ENCODE assay signal across 22 cellular contexts in the genomic region with DNA sequence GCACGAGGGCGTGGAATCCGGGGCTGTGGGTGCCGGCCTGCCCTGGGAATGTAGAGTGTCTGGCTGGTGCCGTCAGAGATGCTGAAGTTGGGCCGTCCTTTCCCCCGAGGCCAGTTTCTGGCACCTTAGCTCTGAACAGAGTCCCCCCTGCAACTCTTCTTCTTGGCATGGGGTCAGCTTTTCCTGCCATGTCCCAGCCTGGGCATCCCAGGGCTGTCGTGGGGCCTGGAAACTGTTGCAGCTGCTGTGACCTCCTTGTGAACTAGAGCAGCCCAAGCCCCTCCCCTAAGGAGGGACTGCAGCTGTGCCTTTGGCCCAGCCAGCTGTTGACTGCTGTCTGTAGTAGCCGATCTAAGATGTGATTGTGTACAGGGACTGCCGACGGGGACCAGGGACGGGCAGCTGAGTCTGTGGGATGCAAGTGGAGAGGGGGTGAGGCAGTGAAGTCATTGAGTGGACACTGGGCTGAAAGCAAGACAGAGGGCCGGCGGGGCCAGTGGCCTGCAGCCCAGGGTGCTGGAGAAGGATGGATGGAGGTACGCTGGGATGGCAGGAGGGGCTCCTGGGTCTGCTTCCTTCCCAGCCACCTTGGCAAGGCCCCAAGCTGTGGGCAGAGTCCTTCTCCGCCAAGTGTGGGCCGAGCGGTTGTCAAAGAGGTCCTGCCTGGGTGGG. TPM values are rescaled to one million over a fixed set of nuclear protein-coding genes. Genes with fewer than 3 reads are reported as not detected.
DNase-seq lines count a peak whose midpoint lies in the region; ATAC-seq and TF ChIP-seq lines count a peak whose summit lies in the region.
"Had no signal": no experiment of that assay in that cellular context is flagged by ENCODE, and none has a peak within 500 bp of the region (broad histone marks: within the 10 kb centered on the region; RNA-seq: fewer than 3 reads in every experiment).

No MANE protein-coding gene starts in this region.

- H3F3A ChIP-seq in SK-N-SH (replicated peaks; ENCODE audit: insufficient read depth) = no peaks in the 10 kb centered on the region
- H3F3A ChIP-seq in PC-9 (ENCODE audit: insufficient read depth, low read depth) = no peaks in the 10 kb centered on the region

- H2AFZ ChIP-seq in SK-N-SH (ENCODE audit: low read depth) (no peak overlapping the region), PC-9 (no peak overlapping the region)

- no peaks in the 10 kb centered on the region for H3K9me3 Mint-ChIP-seq in stimulated activated effector memory CD8-positive, alpha-beta T cell treated with anti-CD3 and anti-CD28 coated beads, Interleukin-12 subunit alpha, Interleukin-12 subunit beta, amount 100 ng/mL, for 72 hours
- H3K9me3 Mint-ChIP-seq: activated naive CD4-positive, alpha-beta T cell treated with anti-CD3 and anti-CD28 coated beads, Interleukin-2, amount 50 U/mL, for 24 hours; activated T-cell treated with anti-CD3 and anti-CD28 coated beads, Interleukin-2, amount 50 U/mL, for 4 hours; brain; H9; neural crest cell; stimulated activated naive CD8-positive, alpha-beta T cell treated with anti-CD3 and anti-CD28 coated beads, Interleukin-15, amount 100 ng/mL, for 72 hours had no signal

- H3K36me3 ChIP-seq in SK-N-SH (replicated peaks in 1 of 2; ENCODE audit: control insufficient read depth in 1 of 2, insufficient read depth in 2 of 2, low read length in 1 of 2) (peaks cover 20 to 98% of the 10 kb centered on the region in 2 experiments), PC-9 (ENCODE audit: low read depth) (no peaks in the 10 kb centered on the region)

- H3K4me1 ChIP-seq in SK-N-SH (ENCODE audit: control insufficient read depth in 1 of 2, insufficient read depth in 2 of 2, low read depth in 1 of 2, low read length in 1 of 2) (peaks cover 0 to 34% of the 10 kb centered on the region in 2 experiments; a peak in 1 of 4 replicates), PC-9 (replicated peaks; ENCODE audit: insufficient read depth) (no peaks in the 10 kb centered on the region)

- H3K27me3 ChIP-seq in SK-N-SH (ENCODE audit: insufficient read depth) = no peaks in the 10 kb centered on the region
- H3K27me3 ChIP-seq in PC-9 (ENCODE audit: insufficient read depth, low read depth) = no peaks in the 10 kb centered on the region

- no peak overlapping the region for H3K4me3 Mint-ChIP-seq in stimulated activated effector memory CD8-positive, alpha-beta T cell treated with anti-CD3 and anti-CD28 coated beads, Interleukin-12 subunit alpha, Interleukin-12 subunit beta, amount 100 ng/mL, for 72 hours
- H3K4me3 Mint-ChIP-seq: activated CD8-positive, alpha-beta T cell treated with anti-CD3 and anti-CD28 coated beads, Interleukin-2, amount 10 ng/mL, durations not matched to agents 7 days and 5 days; activated naive CD4-positive, alpha-beta T cell treated with anti-CD3 and anti-CD28 coated beads, Interleukin-2, amount 50 U/mL, for 24 hours; activated T-cell treated with anti-CD3 and anti-CD28 coated beads, Interleukin-2, amount 50 U/mL, for 4 hours; H9; neural crest cell; stimulated activated naive CD8-positive, alpha-beta T cell treated with anti-CD3 and anti-CD28 coated beads, Interleukin-15, amount 100 ng/mL, for 72 hours had no signal

- H3K9me2 ChIP-seq in SK-N-SH = no peaks in the 10 kb centered on the region
- no peaks in the 10 kb centered on the region for H3K9me2 ChIP-seq in PC-9 (ENCODE audit: insufficient read depth)

- H3K9me3 ChIP-seq in SK-N-SH (no peaks in the 10 kb centered on the region), PC-9 (ENCODE audit: insufficient read depth, low read depth) (no peaks in the 10 kb centered on the region)

- ATAC-seq in stimulated activated effector memory CD8-positive, alpha-beta T cell treated with anti-CD3 and anti-CD28 coated beads, Interleukin-12 subunit alpha, Interleukin-12 subunit beta, amount 100 ng/mL, for 72 hours = no peak
- no peak for ATAC-seq in GM18511 (IDR thresholded peaks at IDR 0.05; ENCODE audit: unreplicated experiment)
- ATAC-seq: activated CD8-positive, alpha-beta T cell treated with anti-CD3 and anti-CD28 coated beads, Interleukin-2, amount 10 ng/mL, durations not matched to agents 7 days and 5 days; activated T-cell treated with anti-CD3 and anti-CD28 coated beads, Interleukin-2, amount 50 U/mL, for 4 hours; stimulated activated naive CD8-positive, alpha-beta T cell treated with anti-CD3 and anti-CD28 coated beads, Interleukin-15, amount 100 ng/mL, for 72 hours had no signal

- DNase-seq in SK-N-SH (peak; percentile 87), globus pallidus (ENCODE audit: low spot score) (peak; percentile 93), middle frontal gyrus (ENCODE audit: extremely low spot score, low spot score) (peak; percentile 57), PC-9 (no peak), DMS 273 treated with DMSO at 0.1 percent for 48 hours (lab: John Stamatoyannopoulos, UW) (no peak), DMS79 (lab: John Stamatoyannopoulos, UW) (no peak)
- DNase-seq in stimulated activated effector memory CD8-positive, alpha-beta T cell treated with anti-CD3 and anti-CD28 coated beads, Interleukin-12 subunit alpha, Interleukin-12 subunit beta, amount 100 ng/mL, for 72 hours (ENCODE audit: low spot score in 2 of 2) = no peak
- DNase-seq: activated CD8-positive, alpha-beta T cell treated with anti-CD3 and anti-CD28 coated beads, Interleukin-2, amount 10 ng/mL, durations not matched to agents 7 days and 5 days; activated T-cell treated with anti-CD3 and anti-CD28 coated beads, Interleukin-2, amount 50 U/mL, for 4 hours; foreskin fibroblast; H9; NCI-H187 treated with DMSO at 0.1 percent for 48 hours; NCI-H446 treated with DMSO at 0.1 percent for 48 hours; stimulated activated CD4-positive, alpha-beta T cell treated with anti-CD3 and anti-CD28 coated beads, Interleukin-2, amount 100 ng/mL, for 24 hours; stimulated activated naive CD8-positive, alpha-beta T cell treated with anti-CD3 and anti-CD28 coated beads, Interleukin-15, amount 100 ng/mL, for 72 hours had no signal

- H3K36me3 Mint-ChIP-seq in stimulated activated effector memory CD8-positive, alpha-beta T cell treated with anti-CD3 and anti-CD28 coated beads, Interleukin-12 subunit alpha, Interleukin-12 subunit beta, amount 100 ng/mL, for 72 hours = peaks cover 17% of the 10 kb centered on the region
- H3K36me3 Mint-ChIP-seq: activated naive CD4-positive, alpha-beta T cell treated with anti-CD3 and anti-CD28 coated beads, Interleukin-2, amount 50 U/mL, for 24 hours had no signal

- CTCF ChIA-PET in SK-N-SH (lab: Yijun Ruan, JAX) (interaction anchor here (0.7 to 18.0 kb wide), 11 partner anchors 8 to 112 kb away, joined by 3 to 243 read pairs (median 7); a partner anchor contains a TSS), PC-9 (lab: Charles Lee) (no interaction called here)

- H3K4me3 ChIP-seq in SK-N-SH (ENCODE audit: low read depth in 2 of 2, low read length in 1 of 2) = no peak overlapping the region
- H3K4me3 ChIP-seq in PC-9 = no peak overlapping the region
- H3K4me3 ChIP-seq: lung had no signal

- POLR2A ChIA-PET in SK-N-SH (lab: Yijun Ruan, JAX) (interaction anchor here (0.9 to 1.0 kb wide), 2 partner anchors 11 to 35 kb away, joined by 3 read pairs; no protein-coding TSS in a partner anchor), PC-9 (lab: Charles Lee; ENCODE audit: unreplicated experiment) (no interaction called here)

- H3K27ac ChIP-seq in SK-N-SH (ENCODE audit: low read depth in 2 of 2, low read length in 1 of 2) (peak overlapping the region in 1 of 2 experiments; percentile 73; a peak in 2 of 4 replicates), PC-9 (no peak overlapping the region)
- H3K27ac ChIP-seq: HL-60, RWPE1 had no signal

- H3K4me2 ChIP-seq in SK-N-SH (no peak overlapping the region), PC-9 (no peak overlapping the region)

- no peak for TF ChIP-seq EP300 in SK-N-SH (IDR thresholded peaks at IDR 0.05; ENCODE audit: borderline replicate concordance in 1 of 2, low read depth in 1 of 2, low read length in 1 of 2)

- no peak for TF ChIP-seq CTCF in SK-N-SH (IDR thresholded peaks at IDR 0.05)
- TF ChIP-seq CTCF in PC-9 (conservative IDR thresholded peaks at IDR 0.05) = no peak

- no peaks in the 10 kb centered on the region for H3K4me1 Mint-ChIP-seq in stimulated activated effector memory CD8-positive, alpha-beta T cell treated with anti-CD3 and anti-CD28 coated beads, Interleukin-12 subunit alpha, Interleukin-12 subunit beta, amount 100 ng/mL, for 72 hours
- H3K4me1 Mint-ChIP-seq: activated naive CD4-positive, alpha-beta T cell treated with anti-CD3 and anti-CD28 coated beads, Interleukin-2, amount 50 U/mL, for 24 hours; stimulated activated naive CD8-positive, alpha-beta T cell treated with anti-CD3 and anti-CD28 coated beads, Interleukin-15, amount 100 ng/mL, for 72 hours had no signal

- peaks cover 7% of the 10 kb centered on the region; the same call in 1 of the 2 replicates for H4K20me1 ChIP-seq in SK-N-SH (ENCODE audit: insufficient read depth)
- no peaks in the 10 kb centered on the region; the same call in 1 of the 2 replicates for H4K20me1 ChIP-seq in PC-9 (ENCODE audit: insufficient read depth)

- H3K79me2 ChIP-seq in SK-N-SH (ENCODE audit: insufficient read depth) = peaks cover 3% of the 10 kb centered on the region; the same call in 1 of the 2 replicates
- H3K79me2 ChIP-seq in PC-9 (ENCODE audit: low read depth) = no peaks in the 10 kb centered on the region

- peak overlapping the region; percentile 49 for H3K27ac Mint-ChIP-seq in stimulated activated effector memory CD8-positive, alpha-beta T cell treated with anti-CD3 and anti-CD28 coated beads, Interleukin-12 subunit alpha, Interleukin-12 subunit beta, amount 100 ng/mL, for 72 hours
- H3K27ac Mint-ChIP-seq: activated CD8-positive, alpha-beta T cell treated with anti-CD3 and anti-CD28 coated beads, Interleukin-2, amount 10 ng/mL, durations not matched to agents 7 days and 5 days; activated naive CD4-positive, alpha-beta T cell treated with anti-CD3 and anti-CD28 coated beads, Interleukin-2, amount 50 U/mL, for 24 hours had no signal

- no peak overlapping the region for H3K9ac ChIP-seq in SK-N-SH

- BruUV-seq in PC-9 (replicated peaks; lab: Mats Ljungman, UMichigan) = no TSS peak

- no peak for TF ChIP-seq RAD21 in SK-N-SH (IDR thresholded peaks at IDR 0.05; ENCODE audit: low read length)

- WGBS in SK-N-SH (ENCODE audit: low lambda C conversion rate) = 77% methylated on average over 14 of the region's 18 CpGs

- intact Hi-C loops in PC-9 (cut with micrococcal nuclease; ENCODE audit: unreplicated experiment) = no loop called here

RNA-seq across cellular contexts. Expression of a gene that starts 35.7 kb away (rescaled TPM):
- not detected in 2 replicates for polyA plus RNA-seq in SK-N-SH (2012; rRNA removed)
- not detected in 2 replicates for polyA plus RNA-seq in SK-N-SH (2012; cell fraction: cytosol; rRNA removed)
- not detected in 2 replicates for polyA plus RNA-seq in SK-N-SH (2012; cell fraction: nucleus; rRNA removed)
- not detected in 2 replicates for total RNA-seq in PC-9 (2021)
- total RNA-seq: activated CD8-positive, alpha-beta T cell treated with anti-CD3 and anti-CD28 coated beads, Interleukin-2, amount 10 ng/mL, durations not matched to agents 7 days and 5 days; activated T-cell treated with anti-CD3 and anti-CD28 coated beads, Interleukin-2, amount 50 U/mL, for 4 hours; H9; lung had no signal
- polyA plus RNA-seq: lung had no signal

RNA-seq across cellular contexts. Expression of a gene that starts 45.5 kb away (rescaled TPM):
- 108 and 126 TPM in 2 replicates for polyA plus RNA-seq in SK-N-SH (2012; rRNA removed)
- polyA plus RNA-seq in SK-N-SH (2012; cell fraction: cytosol; rRNA removed) = 61.7 and 84.8 TPM in 2 replicates
- polyA plus RNA-seq in SK-N-SH (2012; cell fraction: nucleus; rRNA removed) = 361 and 701 TPM in 2 replicates
- total RNA-seq in PC-9 (2021) = 103 TPM in 2 replicates

RNA-seq across cellular contexts. Expression of a gene that starts 48.5 kb away (rescaled TPM):
- polyA plus RNA-seq in SK-N-SH (2012; rRNA removed) = 37.8 and 60.6 TPM in 2 replicates
- polyA plus RNA-seq in SK-N-SH (2012; cell fraction: cytosol; rRNA removed) = 21.7 and 37.0 TPM in 2 replicates
- polyA plus RNA-seq in SK-N-SH (2012; cell fraction: nucleus; rRNA removed) = 58.0 and 66.2 TPM in 2 replicates
- 87.8 and 99.3 TPM in 2 replicates for total RNA-seq in PC-9 (2021)

RNA-seq across cellular contexts. Expression of a gene that starts 51.1 kb away (rescaled TPM):
- 125 and 148 TPM in 2 replicates for polyA plus RNA-seq in SK-N-SH (2012; rRNA removed)
- polyA plus RNA-seq in SK-N-SH (2012; cell fraction: cytosol; rRNA removed) = 34.4 and 60.5 TPM in 2 replicates
- polyA plus RNA-seq in SK-N-SH (2012; cell fraction: nucleus; rRNA removed) = 699 and 1,159 TPM in 2 replicates
- 104 and 126 TPM in 2 replicates for total RNA-seq in PC-9 (2021)

RNA-seq across cellular contexts. Expression of a gene that starts 55.3 kb away (rescaled TPM):
- polyA plus RNA-seq in SK-N-SH (2012; rRNA removed) = not detected in 2 replicates
- not detected in 2 replicates for polyA plus RNA-seq in SK-N-SH (2012; cell fraction: cytosol; rRNA removed)
- polyA plus RNA-seq in SK-N-SH (2012; cell fraction: nucleus; rRNA removed) = not detected in 2 replicates
- not detected in 2 replicates for total RNA-seq in PC-9 (2021)
- total RNA-seq: activated CD8-positive, alpha-beta T cell treated with anti-CD3 and anti-CD28 coated beads, Interleukin-2, amount 10 ng/mL, durations not matched to agents 7 days and 5 days; activated T-cell treated with anti-CD3 and anti-CD28 coated beads, Interleukin-2, amount 50 U/mL, for 4 hours; H9; lung; neural crest cell had no signal
- polyA plus RNA-seq: lung had no signal

Comparison
In these comparisons a context has a peak if more than half of its experiments do, and no peak if none do; other contexts are left out.
1. DNase-seq: peak in SK-N-SH (single experiment), globus pallidus (single experiment) and middle frontal gyrus (single experiment); none in stimulated activated effector memory CD8-positive, alpha-beta T cell treated with anti-CD3 and anti-CD28 coated beads, Interleukin-12 subunit alpha, Interleukin-12 subunit beta, amount 100 ng/mL, for 72 hours (0 of 2), PC-9 (0 of 2), DMS 273 treated with DMSO at 0.1 percent for 48 hours (single experiment) and DMS79 (single experiment).